10 cellular contexts compared by ENCODE assay signal in genomic region chr10:60139798-60140566, GRCh38.
DNase-seq lines count a peak whose midpoint lies in the region; FAIRE-seq and TF ChIP-seq lines count a peak whose summit lies in the region.
"Had no signal": no experiment of that assay in that cellular context is flagged by ENCODE, and none has a peak within 500 bp of the region (broad histone marks: within the 10 kb centered on the region; RNA-seq: fewer than 3 reads in every experiment).

No MANE protein-coding gene starts in this region.

- DNase-seq in A172 (ENCODE audit: low spot score) (peak; percentile 28), H7 (no peak), cardiac fibroblast (ENCODE audit: low read depth in 2 of 2) (peak; percentile 47 to 81), left kidney (ENCODE audit: low read depth, low spot score) (peak; percentile 63), D721Med (ENCODE audit: insufficient read length, low spot score) (no peak), T-helper 9 cell (no peak), G401 (ENCODE audit: low spot score) (no peak), NCI-H128 (lab: John Stamatoyannopoulos, UW; ENCODE audit: unreplicated experiment) (no peak)
- DNase-seq: naive B cell, substantia nigra had no signal

- H3K36me3 ChIP-seq in H7 (replicated peaks; ENCODE audit: control insufficient read depth, insufficient read depth, low read length), result no peaks in the 10 kb centered on the region

- no peak for TF ChIP-seq CTCF in cardiac fibroblast (IDR thresholded peaks at IDR 0.05; ENCODE audit: low read depth, low read length)
- TF ChIP-seq CTCF in D721Med (IDR thresholded peaks at IDR 0.05; ENCODE audit: insufficient read depth, missing control alignments), result no peak

- FAIRE-seq in D721Med (lab: Jason Lieb, UNC), result no peak

- in situ Hi-C loops in G401 (cut with HindIII; ENCODE audit: low sequenced_read_pairs), result no loop called here

- H3K4me3 ChIP-seq in H7 (ENCODE audit: insufficient read depth, low read depth, low read length) (peak overlapping the region; percentile 40), cardiac fibroblast (replicated peaks in 1 of 2; ENCODE audit: low read depth in 2 of 2, low read length in 2 of 2) (peak overlapping the region in 1 of 2 donors; percentile 14)

- H3K27me3 ChIP-seq in H7 (ENCODE audit: control insufficient read depth, insufficient read depth, low read length), result no peaks in the 10 kb centered on the region

Comparison
In these comparisons a context has a peak if more than half of its experiments do, and no peak if none do; other contexts are left out.
1. DNase-seq: peak in A172 (single experiment), cardiac fibroblast (2 of 2) and left kidney (single experiment); none in H7 (single experiment), D721Med (single experiment), T-helper 9 cell (single experiment), G401 (single experiment) and NCI-H128 (single experiment).